ENCODE assay signal across 8 cellular contexts in the genomic region with DNA sequence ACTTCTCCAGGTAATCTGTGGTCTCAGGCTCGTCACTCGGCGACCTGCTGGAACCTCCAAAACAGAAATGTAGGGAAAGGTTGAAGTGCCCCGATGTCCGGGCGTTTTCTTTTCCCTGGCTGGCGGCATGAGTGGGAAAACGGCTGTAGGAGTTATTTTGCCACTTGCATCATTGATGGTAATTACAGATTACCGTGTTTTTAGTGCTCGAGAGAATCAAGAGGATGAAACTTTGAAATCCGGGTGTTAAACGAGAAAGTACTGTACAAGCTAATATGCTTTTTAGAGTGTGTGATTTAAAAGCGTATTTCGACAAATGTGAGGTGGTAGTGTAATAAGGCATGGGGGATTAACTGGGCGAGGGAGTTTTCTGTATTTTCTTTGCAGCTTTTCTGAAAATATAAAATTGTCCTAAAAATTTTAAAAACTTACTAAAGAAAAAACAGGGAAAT. TPM values are rescaled to one million over a fixed set of nuclear protein-coding genes. Genes with fewer than 3 reads are reported as not detected.
DNase-seq lines count a peak whose midpoint lies in the region; ATAC-seq, FAIRE-seq and TF ChIP-seq lines count a peak whose summit lies in the region.

No MANE protein-coding gene starts in this region.

- H3K4me2 ChIP-seq in GM12878 (ENCODE audit: control insufficient read depth, insufficient read depth), result peak overlapping the region; percentile 90

- RAD21 ChIA-PET in GM12878 (lab: Charles Lee; ENCODE audit: unreplicated experiment), result no interaction called here

- peak overlapping the region; percentile 8; the same call in 1 of the 2 replicates for H3K9ac ChIP-seq in GM12878 (ENCODE audit: control insufficient read depth, insufficient read depth, low read length)

- POLR2A ChIA-PET in GM12878 (lab: Charles Lee), result no interaction called here

- H3K27ac ChIP-seq in GM12878 (ENCODE audit: control insufficient read depth, insufficient read depth) (no peak overlapping the region), lower lobe of right lung (peak overlapping the region; percentile 56)

- H3K27me3 ChIP-seq in GM12878 (replicated peaks in 1 of 2; ENCODE audit: control insufficient read depth in 2 of 2, insufficient read depth in 2 of 2, low read length in 1 of 2) (peaks cover 0 to 11% of the 10 kb centered on the region in 2 experiments; a peak in 1 of 4 replicates), lower lobe of right lung (ENCODE audit: low read depth) (peaks cover 6% of the 10 kb centered on the region)

- WGBS in GM12878 (ENCODE audit: insufficient coverage, insufficient replicate concordance, low lambda C conversion rate, missing lambda C conversion rate), result 34% methylated on average over 15 of the region's 15 CpGs

- no peak for DNase-seq in activated naive CD4-positive, alpha-beta T cell (lab: John Stamatoyannopoulos, UW)
- no peak for DNase-seq in GM12878 (ENCODE audit: low read depth, low spot score)
- DNase-seq in lower lobe of right lung, result no peak
- no peak for DNase-seq in type B pancreatic cell (ENCODE audit: extremely low spot score, unreplicated experiment)
- DNase-seq in NCI-H1105 treated with DMSO at 0.1 percent for 48 hours (lab: John Stamatoyannopoulos, UW), result no peak

- TF ChIP-seq POLR2A in GM12878 (IDR thresholded peaks at IDR 0.05; ENCODE audit: low read depth, low read length), result no peak

- SMC1A ChIA-PET in GM12878 (lab: Charles Lee; ENCODE audit: uncharacterized antibody, unreplicated experiment), result interaction anchor here (0.6 to 1.4 kb wide), 2 partner anchors 12 to 75 kb away, joined by 3 to 5 read pairs; no protein-coding TSS in a partner anchor

- H3K9me3 ChIP-seq in GM12878 (replicated peaks; ENCODE audit: control insufficient read depth, insufficient read depth, low read length) (no peaks in the 10 kb centered on the region), lower lobe of right lung (no peaks in the 10 kb centered on the region)

- H3K36me3 ChIP-seq in GM12878 (ENCODE audit: control insufficient read depth in 2 of 2, insufficient read depth in 2 of 2, low read length in 1 of 2), result no peaks in the 10 kb centered on the region
- no peaks in the 10 kb centered on the region for H3K36me3 ChIP-seq in lower lobe of right lung

- BruUV-seq in GM12878 (replicated peaks; lab: Mats Ljungman, UMichigan), result no TSS peak

- H3K4me1 ChIP-seq in GM12878 (ENCODE audit: control insufficient read depth, insufficient read depth, low read length) (no peaks in the 10 kb centered on the region), lower lobe of right lung (peaks cover 23% of the 10 kb centered on the region)

- TF ChIP-seq CTCF in GM12878 (IDR thresholded peaks at IDR 0.05 in 2 of 3, conservative IDR thresholded peaks at IDR 0.05 in 1 of 3; ENCODE audit: control insufficient read depth in 2 of 3, extremely low read depth in 1 of 3, insufficient read depth in 1 of 3, low read depth in 3 of 3, low read length in 3 of 3) (no peak), lower lobe of right lung (IDR thresholded peaks at IDR 0.05) (no peak), type B pancreatic cell (conservative IDR thresholded peaks at IDR 0.05) (no peak)

- H3K4me3 Mint-ChIP-seq in activated naive CD4-positive, alpha-beta T cell treated with anti-CD3 and anti-CD28 coated beads, Interleukin-2, amount 50 U/mL, for 24 hours, result peak overlapping the region; percentile 81
- H3K4me3 Mint-ChIP-seq in type B pancreatic cell, result peak overlapping the region; percentile 93

- in situ Hi-C loops in GM12878 (cut with MboI), result no loop called here

- peaks cover 24% of the 10 kb centered on the region for H3K27me3 Mint-ChIP-seq in activated naive CD4-positive, alpha-beta T cell treated with anti-CD3 and anti-CD28 coated beads, Interleukin-2, amount 50 U/mL, for 24 hours
- H3K27me3 Mint-ChIP-seq in type B pancreatic cell, result peaks cover 49% of the 10 kb centered on the region

- H2AFZ ChIP-seq in GM12878 (ENCODE audit: control insufficient read depth, low read depth, low read length), result peak overlapping the region; percentile 83

- TF ChIP-seq RAD21 in GM12878 (IDR thresholded peaks at IDR 0.05; ENCODE audit: insufficient read depth, low read depth, low read length), result no peak

- FAIRE-seq in GM12878 (lab: Jason Lieb, UNC), result no peak

- no peaks in the 10 kb centered on the region for H3K9me3 Mint-ChIP-seq in activated naive CD4-positive, alpha-beta T cell treated with anti-CD3 and anti-CD28 coated beads, Interleukin-2, amount 50 U/mL, for 24 hours
- H3K9me3 Mint-ChIP-seq in type B pancreatic cell, result no peaks in the 10 kb centered on the region

- no peaks in the 10 kb centered on the region for H3K36me3 Mint-ChIP-seq in activated naive CD4-positive, alpha-beta T cell treated with anti-CD3 and anti-CD28 coated beads, Interleukin-2, amount 50 U/mL, for 24 hours
- H3K36me3 Mint-ChIP-seq in type B pancreatic cell, result peaks cover 8% of the 10 kb centered on the region

- intact Hi-C loops in GM12878 (cut with micrococcal nuclease; ENCODE audit: unreplicated experiment) (no loop called here), lower lobe of right lung (cut with DNase I) (no loop called here)

- no peaks in the 10 kb centered on the region for H4K20me1 ChIP-seq in GM12878 (ENCODE audit: control insufficient read depth, insufficient read depth)

- peak overlapping the region; percentile 73 for H3K4me3 ChIP-seq in GM12878
- peak overlapping the region; percentile 71 for H3K4me3 ChIP-seq in lower lobe of right lung

- peak overlapping the region; percentile 6 for H3K27ac Mint-ChIP-seq in activated naive CD4-positive, alpha-beta T cell treated with anti-CD3 and anti-CD28 coated beads, Interleukin-2, amount 50 U/mL, for 24 hours
- H3K27ac Mint-ChIP-seq in type B pancreatic cell, result peak overlapping the region; percentile 95

- TF ChIP-seq EP300 in GM12878 (IDR thresholded peaks at IDR 0.05; ENCODE audit: borderline replicate concordance in 1 of 2, control insufficient read depth in 1 of 2, low read depth in 2 of 2, low read length in 2 of 2), result no peak

- H3K4me1 Mint-ChIP-seq in activated naive CD4-positive, alpha-beta T cell treated with anti-CD3 and anti-CD28 coated beads, Interleukin-2, amount 50 U/mL, for 24 hours, result peaks cover 16% of the 10 kb centered on the region
- H3K4me1 Mint-ChIP-seq in type B pancreatic cell (ENCODE audit: unreplicated experiment), result peaks cover 20% of the 10 kb centered on the region

- H3K79me2 ChIP-seq in GM12878 (ENCODE audit: control insufficient read depth, insufficient read depth, low read length), result no peaks in the 10 kb centered on the region

- CTCF ChIA-PET in GM12878 (lab: Yijun Ruan, JAX), result interaction anchor here (0.9 kb wide), 1 partner anchor 153 kb away, joined by 3 read pairs; no protein-coding TSS in a partner anchor

- ATAC-seq in GM12878 (no peak), lower lobe of right lung (no peak), GM18873 (IDR thresholded peaks at IDR 0.05; ENCODE audit: low FRiP score, unreplicated experiment) (no peak), HG03439 (IDR thresholded peaks at IDR 0.05; ENCODE audit: unreplicated experiment) (no peak)

TF ChIP-seq in GM12878, 131 proteins besides CTCF, POLR2A, EP300 and RAD21 (continues in another document):
- no peak for TF ChIP-seq HCFC1 (IDR thresholded peaks at IDR 0.05; ENCODE audit: low read length)
- TF ChIP-seq, protein P1, sequence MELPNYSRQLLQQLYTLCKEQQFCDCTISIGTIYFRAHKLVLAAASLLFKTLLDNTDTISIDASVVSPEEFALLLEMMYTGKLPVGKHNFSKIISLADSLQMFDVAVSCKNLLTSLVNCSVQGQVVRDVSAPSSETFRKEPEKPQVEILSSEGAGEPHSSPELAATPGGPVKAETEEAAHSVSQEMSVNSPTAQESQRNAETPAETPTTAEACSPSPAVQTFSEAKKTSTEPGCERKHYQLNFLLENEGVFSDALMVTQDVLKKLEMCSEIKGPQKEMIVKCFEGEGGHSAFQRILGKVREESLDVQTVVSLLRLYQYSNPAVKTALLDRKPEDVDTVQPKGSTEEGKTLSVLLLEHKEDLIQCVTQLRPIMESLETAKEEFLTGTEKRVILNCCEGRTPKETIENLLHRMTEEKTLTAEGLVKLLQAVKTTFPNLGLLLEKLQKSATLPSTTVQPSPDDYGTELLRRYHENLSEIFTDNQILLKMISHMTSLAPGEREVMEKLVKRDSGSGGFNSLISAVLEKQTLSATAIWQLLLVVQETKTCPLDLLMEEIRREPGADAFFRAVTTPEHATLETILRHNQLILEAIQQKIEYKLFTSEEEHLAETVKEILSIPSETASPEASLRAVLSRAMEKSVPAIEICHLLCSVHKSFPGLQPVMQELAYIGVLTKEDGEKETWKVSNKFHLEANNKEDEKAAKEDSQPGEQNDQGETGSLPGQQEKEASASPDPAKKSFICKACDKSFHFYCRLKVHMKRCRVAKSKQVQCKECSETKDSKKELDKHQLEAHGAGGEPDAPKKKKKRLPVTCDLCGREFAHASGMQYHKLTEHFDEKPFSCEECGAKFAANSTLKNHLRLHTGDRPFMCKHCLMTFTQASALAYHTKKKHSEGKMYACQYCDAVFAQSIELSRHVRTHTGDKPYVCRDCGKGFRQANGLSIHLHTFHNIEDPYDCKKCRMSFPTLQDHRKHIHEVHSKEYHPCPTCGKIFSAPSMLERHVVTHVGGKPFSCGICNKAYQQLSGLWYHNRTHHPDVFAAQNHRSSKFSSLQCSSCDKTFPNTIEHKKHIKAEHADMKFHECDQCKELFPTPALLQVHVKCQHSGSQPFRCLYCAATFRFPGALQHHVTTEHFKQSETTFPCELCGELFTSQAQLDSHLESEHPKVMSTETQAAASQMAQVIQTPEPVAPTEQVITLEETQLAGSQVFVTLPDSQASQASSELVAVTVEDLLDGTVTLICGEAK (IDR thresholded peaks at IDR 0.05; ENCODE audit: borderline replicate concordance), result no peak

RNA-seq across cellular contexts. Expression of a gene that starts 0.8 kb away (rescaled TPM):
- total RNA-seq in GM12878 (2013; cell fraction: nucleolus; rRNA removed), result 1.7 and 2.3 TPM in 2 replicates
- total RNA-seq in GM12878 (2014; rRNA removed), result 0.11 and 0.16 TPM in 2 replicates
- 0.13 and 0.18 TPM in 2 replicates for total RNA-seq in GM12878 (2014; rRNA removed; fragmentation: Illumina TruSeq; extraction: Trizol)
- total RNA-seq in GM12878 (2021), result 0.19 and 0.28 TPM in 2 replicates
- polyA plus RNA-seq in GM12878 (2011; ENCODE audit: low read depth), result 0.14 TPM
- polyA plus RNA-seq in GM12878 (2011; rRNA removed), result 0.39 and 0.81 TPM in 2 replicates
- 0.27 and 0.72 TPM in 2 replicates for polyA plus RNA-seq in GM12878 (2011; cell fraction: cytosol; rRNA removed)
- 0.99 and 1.6 TPM in 2 replicates for polyA plus RNA-seq in GM12878 (2011; cell fraction: nucleus; rRNA removed)
- polyA plus RNA-seq in GM12878 (2012), result 0.08 and 0.16 TPM in 2 replicates
- 0.28 and 0.70 TPM in 2 replicates for polyA plus RNA-seq in GM12878 (2014; fragmentation: Illumina TruSeq; extraction: Trizol)
- polyA plus RNA-seq in GM12878 (2014; fragmentation: Nextera tagmentation; extraction: Ambion mirVana), result under 1 TPM in 1 of 2 experiments, not detected in 1; 0.09 TPM
- 0.52 and 0.61 TPM in 2 replicates for polyA plus RNA-seq in GM12878 (2014; rRNA removed)
- polyA plus RNA-seq in GM12878 (2016; fragmentation: Nextera tagmentation; extraction: Ambion mirVana), result under 1 TPM; 0.29 to 0.50 TPM
- 0.82 and 1.1 TPM in 2 replicates for polyA minus RNA-seq in GM12878 (2011; rRNA and poly(A)+ RNA removed)
- not detected in 2 replicates for polyA minus RNA-seq in GM12878 (2011; cell fraction: cytosol; rRNA and poly(A)+ RNA removed)
- 0.67 and 0.85 TPM in 2 replicates for polyA minus RNA-seq in GM12878 (2011; cell fraction: nucleus; rRNA and poly(A)+ RNA removed)
- 6.5 TPM for total RNA-seq in lower lobe of right lung
- total RNA-seq in type B pancreatic cell (ENCODE audit: low replicate concordance), result 37.4 and 120 TPM in 2 replicates
